Comparison of ENCODE assay signal across 8 cellular contexts in the genomic region with DNA sequence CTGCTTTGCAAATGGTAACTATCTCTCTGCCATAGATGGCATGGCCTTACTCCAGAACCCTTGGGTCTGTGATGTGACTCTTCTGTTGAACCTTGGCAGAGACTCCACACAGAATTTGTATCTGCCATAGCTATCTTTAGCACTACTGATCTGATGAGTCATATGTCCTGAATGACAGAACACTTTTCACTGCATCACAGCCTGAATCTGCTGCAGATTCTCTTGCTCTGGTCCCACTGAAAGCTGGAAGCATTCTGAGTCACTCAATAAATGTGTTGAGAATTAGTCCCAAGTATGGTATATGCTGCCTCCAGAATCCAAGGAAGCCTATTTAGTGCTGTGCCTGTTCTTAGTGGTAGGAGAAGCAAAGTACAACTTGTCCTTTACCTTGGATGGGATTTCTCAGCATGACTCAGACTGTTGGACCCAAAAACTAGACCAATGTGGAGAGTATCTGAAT. TPM values are rescaled to one million over a fixed set of nuclear protein-coding genes. Genes with fewer than 3 reads are reported as not detected.
DNase-seq lines count a peak whose midpoint lies in the region; ATAC-seq and TF ChIP-seq lines count a peak whose summit lies in the region.

No MANE protein-coding gene starts in this region.

- H3K4me3 Mint-ChIP-seq in mesothelial cell of epicardium = no peak overlapping the region

- H3K4me1 Mint-ChIP-seq in mesothelial cell of epicardium = peaks cover under 1% of the 10 kb centered on the region

- H3K27me3 Mint-ChIP-seq in mesothelial cell of epicardium (ENCODE audit: low read depth) = no peaks in the 10 kb centered on the region

- H2BK120ac ChIP-seq in mesenchymal stem cell (ENCODE audit: low read depth, low read length) = no peak overlapping the region

- H2AFZ ChIP-seq in mesenchymal stem cell (ENCODE audit: low read depth, low read length) = no peak overlapping the region

- no peak overlapping the region for H3K4me2 ChIP-seq in mesenchymal stem cell (ENCODE audit: low read length, poor library complexity, severe bottlenecking)

- no peak overlapping the region for H3K9ac ChIP-seq in mesenchymal stem cell (ENCODE audit: low read length)

- H3K23ac ChIP-seq in mesenchymal stem cell (ENCODE audit: low read length in 2 of 2) = no peak overlapping the region

- H3K36me3 ChIP-seq in mesenchymal stem cell (ENCODE audit: control insufficient read depth in 1 of 2, insufficient read depth in 2 of 2, low read depth in 1 of 2, low read length in 2 of 2) (no peaks in the 10 kb centered on the region), mucosa of descending colon (ENCODE audit: low read depth) (no peaks in the 10 kb centered on the region), H7 (replicated peaks; ENCODE audit: control insufficient read depth, insufficient read depth, low read length) (no peaks in the 10 kb centered on the region)

- H2BK5ac ChIP-seq in mesenchymal stem cell (ENCODE audit: low read depth, low read length, poor library complexity, severe bottlenecking) = no peak overlapping the region

- H3K9me3 ChIP-seq in mesenchymal stem cell (ENCODE audit: control insufficient read depth, low read length) (no peaks in the 10 kb centered on the region), mucosa of descending colon (no peaks in the 10 kb centered on the region)

- H3K4me1 ChIP-seq in mesenchymal stem cell (ENCODE audit: control insufficient read depth, insufficient read depth, low read depth, low read length) (no peaks in the 10 kb centered on the region), mucosa of descending colon (ENCODE audit: low read depth) (no peaks in the 10 kb centered on the region)

- no peak overlapping the region for H3K4ac ChIP-seq in mesenchymal stem cell (ENCODE audit: low read depth in 1 of 2, low read length in 2 of 2)

- ATAC-seq in HG02678 (IDR thresholded peaks at IDR 0.05; ENCODE audit: unreplicated experiment) (peak; percentile 76), mucosa of descending colon (no peak)

- no peak overlapping the region for H4K91ac ChIP-seq in mesenchymal stem cell (ENCODE audit: low read length)

- peak overlapping the region; percentile 40; the same call in 1 of the 2 replicates for H3K27ac ChIP-seq in VCaP
- no peak overlapping the region for H3K27ac ChIP-seq in mesenchymal stem cell (ENCODE audit: low read length, poor library complexity, severe bottlenecking)

- H4K8ac ChIP-seq in mesenchymal stem cell (ENCODE audit: low read length) = no peak overlapping the region

- no peaks in the 10 kb centered on the region for H3K36me3 Mint-ChIP-seq in mesothelial cell of epicardium

- no peak overlapping the region for H2BK15ac ChIP-seq in mesenchymal stem cell (ENCODE audit: low read depth, poor library complexity, severe bottlenecking)

- TF ChIP-seq CTCF in GM13976 (IDR thresholded peaks at IDR 0.05; ENCODE audit: borderline replicate concordance, control extremely low read depth, extremely low read depth, insufficient read depth, missing control alignments) (no peak), VCaP (conservative IDR thresholded peaks at IDR 0.05) (no peak), mucosa of descending colon (IDR thresholded peaks at IDR 0.05) (no peak), mesothelial cell of epicardium (IDR thresholded peaks at IDR 0.05; ENCODE audit: unreplicated experiment) (no peak)

- no peaks in the 10 kb centered on the region for H3K27me3 ChIP-seq in mesenchymal stem cell (ENCODE audit: control insufficient read depth in 1 of 2, insufficient read depth in 1 of 2, low read length in 2 of 2)
- no peaks in the 10 kb centered on the region; the same call in 1 of the 2 replicates for H3K27me3 ChIP-seq in H7 (ENCODE audit: control insufficient read depth, insufficient read depth, low read length)

- intact Hi-C loops in mucosa of descending colon (cut with DNase I, micrococcal nuclease) = no loop called here

- no peak overlapping the region for H2BK12ac ChIP-seq in mesenchymal stem cell (ENCODE audit: low read length in 2 of 2)

- H2AK5ac ChIP-seq in mesenchymal stem cell (ENCODE audit: low read length, severe bottlenecking) = no peak overlapping the region

- in situ Hi-C loops in GM13976 (cut with MboI; ENCODE audit: low sequenced_read_pairs, unreplicated experiment) = no loop called here

- no peaks in the 10 kb centered on the region for H3K79me1 ChIP-seq in mesenchymal stem cell (replicated peaks; ENCODE audit: low read length, poor library complexity, severe bottlenecking)

- no peak overlapping the region for H3K4me3 ChIP-seq in mesenchymal stem cell (ENCODE audit: insufficient read depth in 1 of 2, low read depth in 1 of 2, low read length in 2 of 2)
- no peak overlapping the region for H3K4me3 ChIP-seq in mucosa of descending colon
- no peak overlapping the region for H3K4me3 ChIP-seq in H7 (ENCODE audit: insufficient read depth, low read depth, low read length)

- no peaks in the 10 kb centered on the region for H3K9me3 Mint-ChIP-seq in mesothelial cell of epicardium

- no peak overlapping the region for H3K14ac ChIP-seq in mesenchymal stem cell (ENCODE audit: low read length in 2 of 2)

- no peak overlapping the region for H3K27ac Mint-ChIP-seq in mesothelial cell of epicardium

- DNase-seq in GM13976 (ENCODE audit: low spot score) = peak; percentile 33
- DNase-seq in mesenchymal stem cell = peak; percentile 90
- DNase-seq in mucosa of descending colon = no peak
- DNase-seq in H7 = no peak
- no peak for DNase-seq in mesothelial cell of epicardium (ENCODE audit: low spot score in 2 of 2, unreplicated experiment in 2 of 2)
- no peak for DNase-seq in activated CD4-positive, alpha-beta T cell treated with anti-CD3 and anti-CD28 coated beads, Interleukin-2, amount 50 U/mL, for 48 hours

- H3K18ac ChIP-seq in mesenchymal stem cell (ENCODE audit: low read depth in 1 of 2, low read length in 2 of 2) = no peak overlapping the region

RNA-seq across cellular contexts. Expression of gene ANKRD1, which starts 39.5 kb away (rescaled TPM):
- 70.3 TPM for polyA plus RNA-seq in mesenchymal stem cell (2013, experiment 1 of 2)
- 68.3 TPM for polyA plus RNA-seq in mesenchymal stem cell (2013, experiment 2 of 2)
- total RNA-seq in mucosa of descending colon (1 to 10 TPM in 1 of 3 donors, under 1 TPM in 1, not detected in 1; 0.23 to 1.7 TPM), mesothelial cell of epicardium (5.1 to 5.2 TPM (median 5.2 TPM) in 3 replicates)
- total RNA-seq in H7 (2014; rRNA removed; shearing (Covaris generic)) = 0.22 and 1.3 TPM in 2 replicates

Comparison
In these comparisons a context has a peak if more than half of its experiments do, and no peak if none do; other contexts are left out.
1. DNase-seq: peak in GM13976 (single experiment) and mesenchymal stem cell (single experiment); none in mucosa of descending colon (0 of 3), H7 (single experiment), mesothelial cell of epicardium (0 of 2) and activated CD4-positive, alpha-beta T cell treated with anti-CD3 and anti-CD28 coated beads, Interleukin-2, amount 50 U/mL, for 48 hours (0 of 2).